ENCODE assay signal across 19 cellular contexts in genomic region chr4:71212216-71212615, GRCh38.
"Had no signal": no experiment of that assay in that cellular context is flagged by ENCODE, and none has a peak within 500 bp of the region (broad histone marks: within the 10 kb centered on the region; RNA-seq: fewer than 3 reads in every experiment).

No MANE protein-coding gene starts in this region.

- H3K4me3 ChIP-seq: ascending aorta, coronary artery, gastroesophageal sphincter, pancreas, skin epidermis, stomach had no signal

- H3K4me1 ChIP-seq: ascending aorta, gastroesophageal sphincter, pancreas had no signal

- FAIRE-seq: endothelial cell of umbilical vein, pancreas, TTC549 had no signal

- H3K27ac ChIP-seq: ascending aorta, coronary artery, gastroesophageal sphincter, pancreas, skin epidermis, stomach had no signal

- H3K36me3 ChIP-seq: ascending aorta, gastroesophageal sphincter, pancreas, stomach had no signal

- DNase-seq: activated CD4-positive, alpha-beta T cell treated with anti-CD3 and anti-CD28 coated beads, Interleukin-2, amount 50 U/mL, for 48 hours; activated CD8-positive, alpha-beta memory T cell treated with anti-CD3 and anti-CD28 coated beads, Interleukin-2, amount 10 ng/mL, durations not matched to agents 7 days and 5 days; activated gamma-delta T cell; activated naive CD8-positive, alpha-beta T cell treated with anti-CD3 and anti-CD28 coated beads for 36 hours; activated T-cell treated with anti-CD3 and anti-CD28 coated beads, Interleukin-2, amount 50 U/mL, for 24 hours; caudate nucleus; effector CD4-positive, alpha-beta T cell; hypothalamus; mesendoderm; pancreas; stomach; T-helper 2 cell had no signal

- H3K27me3 ChIP-seq: ascending aorta, gastroesophageal sphincter, pancreas, stomach had no signal

- ATAC-seq: activated CD4-positive, CD25-positive, alpha-beta regulatory T cell treated with anti-CD3 and anti-CD28 coated beads, Interleukin-2, amount 50 U/mL, for 24 hours; activated CD8-positive, alpha-beta memory T cell treated with anti-CD3 and anti-CD28 coated beads, Interleukin-2, amount 10 ng/mL, durations not matched to agents 7 days and 5 days had no signal

- H3K9me3 ChIP-seq: ascending aorta, gastroesophageal sphincter, pancreas, stomach had no signal
